Comparison of ENCODE assay signal across 10 cellular contexts in genomic region chr4:168877407-168877778, GRCh38.
DNase-seq lines count a peak whose midpoint lies in the region; ATAC-seq and TF ChIP-seq lines count a peak whose summit lies in the region.
"Had no signal": no experiment of that assay in that cellular context is flagged by ENCODE, and none has a peak within 500 bp of the region (broad histone marks: within the 10 kb centered on the region; RNA-seq: fewer than 3 reads in every experiment).

No MANE protein-coding gene starts in this region.

- CTCF ChIA-PET in naive thymus-derived CD4-positive, alpha-beta T cell (lab: Charles Lee) = no interaction called here

- H3K27ac Mint-ChIP-seq in stimulated activated naive CD8-positive, alpha-beta T cell treated with anti-CD3 and anti-CD28 coated beads, Interleukin-15, amount 100 ng/mL, for 72 hours = no peak overlapping the region
- H3K27ac Mint-ChIP-seq in naive thymus-derived CD4-positive, alpha-beta T cell = no peak overlapping the region
- H3K27ac Mint-ChIP-seq in endothelial cell (ENCODE audit: unreplicated experiment) = no peak overlapping the region
- H3K27ac Mint-ChIP-seq: stimulated activated naive CD8-positive, alpha-beta T cell treated with anti-CD3 and anti-CD28 coated beads, Interleukin-15, Interleukin-2, amounts not matched to agents 100 ng/mL and 50 ng/mL, for 24 hours had no signal

- 10 to 14% methylated on average over 10 of the region's 10 CpGs for WGBS in aorta, 2 donors

- intact Hi-C loops in naive thymus-derived CD4-positive, alpha-beta T cell (cut with micrococcal nuclease) = loop anchor here in 1 of 2 donors (5.0 kb wide), 1 partner anchor 45 kb away; no protein-coding TSS in a partner anchor
- intact Hi-C loops in aorta (cut with DNase I) = loop anchor here in 1 of 2 donors (5.0 kb wide), 1 partner anchor 45 kb away; no protein-coding TSS in a partner anchor

- no peak overlapping the region for H3K27ac ChIP-seq in naive thymus-derived CD4-positive, alpha-beta T cell (ENCODE audit: low read depth, low read length)
- H3K27ac ChIP-seq in aorta (ENCODE audit: low read depth in 1 of 2, low read length in 2 of 2) = peak overlapping the region; percentile 79 to 91

- H3K4me1 Mint-ChIP-seq in stimulated activated naive CD8-positive, alpha-beta T cell treated with anti-CD3 and anti-CD28 coated beads, Interleukin-15, amount 100 ng/mL, for 72 hours = peaks cover 6% of the 10 kb centered on the region
- H3K4me1 Mint-ChIP-seq in naive thymus-derived CD4-positive, alpha-beta T cell = peaks cover 5 to 28% (median 12%) of the 10 kb centered on the region in 7 donors
- H3K4me1 Mint-ChIP-seq in endothelial cell (ENCODE audit: unreplicated experiment) = peaks cover 3% of the 10 kb centered on the region

- no peak for TF ChIP-seq CTCF in endothelial cell (IDR thresholded peaks at IDR 0.05; ENCODE audit: unreplicated experiment)

- no peaks in the 10 kb centered on the region for H3K9me3 Mint-ChIP-seq in stimulated activated naive CD8-positive, alpha-beta T cell treated with anti-CD3 and anti-CD28 coated beads, Interleukin-15, amount 100 ng/mL, for 72 hours
- H3K9me3 Mint-ChIP-seq in naive thymus-derived CD4-positive, alpha-beta T cell = no peaks in the 10 kb centered on the region
- no peaks in the 10 kb centered on the region for H3K9me3 Mint-ChIP-seq in endothelial cell (ENCODE audit: unreplicated experiment)
- H3K9me3 Mint-ChIP-seq: stimulated activated naive CD8-positive, alpha-beta T cell treated with anti-CD3 and anti-CD28 coated beads, Interleukin-15, Interleukin-2, amounts not matched to agents 100 ng/mL and 50 ng/mL, for 24 hours had no signal

- peaks cover 0 to 7% (median 4%) of the 10 kb centered on the region in 5 donors for H3K36me3 Mint-ChIP-seq in naive thymus-derived CD4-positive, alpha-beta T cell
- H3K36me3 Mint-ChIP-seq in endothelial cell (ENCODE audit: low read depth, unreplicated experiment) = peaks cover 3% of the 10 kb centered on the region

- no peak for DNase-seq in stimulated activated naive CD8-positive, alpha-beta T cell treated with anti-CD3 and anti-CD28 coated beads, Interleukin-15, amount 100 ng/mL, for 72 hours
- DNase-seq in stimulated activated naive CD8-positive, alpha-beta T cell treated with anti-CD3 and anti-CD28 coated beads, Interleukin-15, Interleukin-2, amounts not matched to agents 100 U/mL and 50 U/mL, for 24 hours = no peak
- DNase-seq in naive thymus-derived CD4-positive, alpha-beta T cell = no peak
- DNase-seq in aorta (no peak), endothelial cell (ENCODE audit: low spot score) (no peak)

- ATAC-seq in stimulated activated naive CD8-positive, alpha-beta T cell treated with anti-CD3 and anti-CD28 coated beads, Interleukin-15, amount 100 ng/mL, for 72 hours = no peak
- no peak for ATAC-seq in stimulated activated naive CD8-positive, alpha-beta T cell treated with anti-CD3 and anti-CD28 coated beads, Interleukin-15, Interleukin-2, amounts not matched to agents 100 U/mL and 50 U/mL, for 24 hours
- ATAC-seq in naive thymus-derived CD4-positive, alpha-beta T cell = no peak
- ATAC-seq in aorta (ENCODE audit: low FRiP score) (peak; percentile 55), GM21786 (IDR thresholded peaks at IDR 0.05; ENCODE audit: unreplicated experiment) (no peak), HG03135 (IDR thresholded peaks at IDR 0.05; ENCODE audit: unreplicated experiment) (no peak)
- ATAC-seq: K562 had no signal

- H3K9me3 ChIP-seq in endocrine pancreas (ENCODE audit: control insufficient read depth, low read length) = no peaks in the 10 kb centered on the region
- H3K9me3 ChIP-seq in naive thymus-derived CD4-positive, alpha-beta T cell (ENCODE audit: control insufficient read depth in 2 of 3, low read length in 3 of 3) = no peaks in the 10 kb centered on the region
- H3K9me3 ChIP-seq in aorta (ENCODE audit: control insufficient read depth, low read length) = no peaks in the 10 kb centered on the region

- H3K27me3 ChIP-seq in endocrine pancreas (ENCODE audit: control insufficient read depth, insufficient read depth, low read length) (no peaks in the 10 kb centered on the region), aorta (ENCODE audit: control insufficient read depth in 1 of 2, insufficient read depth in 2 of 2, low read length in 1 of 2) (no peaks in the 10 kb centered on the region)
- peaks cover 0 to 3% of the 10 kb centered on the region in 2 donors for H3K27me3 ChIP-seq in naive thymus-derived CD4-positive, alpha-beta T cell (ENCODE audit: control insufficient read depth in 2 of 2, insufficient read depth in 2 of 2, low read length in 2 of 2)

- H3K4me1 ChIP-seq in endocrine pancreas (ENCODE audit: control insufficient read depth, insufficient read depth, low read length) (peaks cover 15% of the 10 kb centered on the region), aorta (ENCODE audit: control insufficient read depth in 1 of 2, insufficient read depth in 2 of 2, low read length in 2 of 2) (peaks cover 7 to 11% of the 10 kb centered on the region in 2 donors)
- H3K4me1 ChIP-seq in naive thymus-derived CD4-positive, alpha-beta T cell (ENCODE audit: control insufficient read depth in 2 of 2, insufficient read depth in 2 of 2, low read length in 2 of 2) = no peaks in the 10 kb centered on the region

- no peak overlapping the region for H3K9ac ChIP-seq in endocrine pancreas (ENCODE audit: control insufficient read depth, insufficient read depth, low read length)

- H3K36me3 ChIP-seq in endocrine pancreas (ENCODE audit: control insufficient read depth, insufficient read depth, low read length) (peaks cover 7% of the 10 kb centered on the region), aorta (ENCODE audit: control insufficient read depth in 1 of 2, insufficient read depth in 2 of 2, low read length in 1 of 2) (peaks cover 0 to 5% of the 10 kb centered on the region in 2 donors)
- H3K36me3 ChIP-seq in naive thymus-derived CD4-positive, alpha-beta T cell (ENCODE audit: control insufficient read depth in 2 of 3, insufficient read depth in 3 of 3, low read length in 3 of 3) = no peaks in the 10 kb centered on the region

- POLR2A ChIA-PET in naive thymus-derived CD4-positive, alpha-beta T cell (lab: Charles Lee) = no interaction called here

- H3K4me3 Mint-ChIP-seq in stimulated activated naive CD8-positive, alpha-beta T cell treated with anti-CD3 and anti-CD28 coated beads, Interleukin-15, amount 100 ng/mL, for 72 hours = peak overlapping the region; percentile 43 to 73
- H3K4me3 Mint-ChIP-seq in naive thymus-derived CD4-positive, alpha-beta T cell = peak overlapping the region in 9 of 10 donors; percentile 11 to 92 (median 68)
- no peak overlapping the region for H3K4me3 Mint-ChIP-seq in endothelial cell (ENCODE audit: unreplicated experiment)

- peaks cover 75% of the 10 kb centered on the region for H3K27me3 Mint-ChIP-seq in stimulated activated naive CD8-positive, alpha-beta T cell treated with anti-CD3 and anti-CD28 coated beads, Interleukin-15, amount 100 ng/mL, for 72 hours
- H3K27me3 Mint-ChIP-seq in naive thymus-derived CD4-positive, alpha-beta T cell = peaks cover 60 to 83% (median 61%) of the 10 kb centered on the region in 5 donors
- H3K27me3 Mint-ChIP-seq in endothelial cell (ENCODE audit: unreplicated experiment) = no peaks in the 10 kb centered on the region

- H3K4me3 ChIP-seq in endocrine pancreas (ENCODE audit: control insufficient read depth, insufficient read depth, low read length) = peak overlapping the region; percentile 28
- no peak overlapping the region for H3K4me3 ChIP-seq in naive thymus-derived CD4-positive, alpha-beta T cell (ENCODE audit: low read length)
- H3K4me3 ChIP-seq in aorta (ENCODE audit: low read length in 2 of 2) = no peak overlapping the region
- H3K4me3 ChIP-seq: K562 had no signal
